Comparison of ENCODE assay signal across 14 cellular contexts in the genomic region with DNA sequence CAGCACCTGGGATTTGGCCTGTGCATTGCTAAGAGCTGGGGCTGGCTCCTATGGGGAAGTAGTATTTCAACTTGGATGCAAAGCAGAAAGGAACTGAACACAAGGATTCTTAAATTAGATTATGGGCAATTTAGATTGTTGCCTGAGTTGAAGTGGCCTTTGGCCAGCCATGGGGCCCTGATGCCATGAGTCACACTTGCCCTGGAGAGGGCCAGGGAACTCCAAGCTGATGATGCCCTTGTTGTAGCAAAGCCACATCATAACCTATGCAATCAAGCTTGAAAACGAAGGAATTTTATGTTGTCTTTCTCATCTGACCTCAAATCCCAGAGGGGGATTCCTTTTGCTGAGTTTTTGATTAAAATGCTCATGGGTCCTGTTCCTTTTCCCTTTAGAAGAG. TPM values are rescaled to one million over a fixed set of nuclear protein-coding genes. Genes with fewer than 3 reads are reported as not detected.
DNase-seq lines count a peak whose midpoint lies in the region; ATAC-seq, FAIRE-seq and TF ChIP-seq lines count a peak whose summit lies in the region.
"Had no signal": no experiment of that assay in that cellular context is flagged by ENCODE, and none has a peak within 500 bp of the region (broad histone marks: within the 10 kb centered on the region; RNA-seq: fewer than 3 reads in every experiment).

No MANE protein-coding gene starts in this region.

- TF ChIP-seq CTCF in AG04449 (IDR thresholded peaks at IDR 0.05; ENCODE audit: insufficient read depth, low read length, missing control alignments): no peak

- POLR2A ChIA-PET in AG04449 (lab: Yijun Ruan, JAX): interaction anchor here (1.2 kb wide), 1 partner anchor 11 kb away, joined by 3 read pairs; no protein-coding TSS in a partner anchor
- POLR2A ChIA-PET in activated naive CD8-positive, alpha-beta T cell treated with anti-CD3 and anti-CD28 coated beads, Interleukin-2, amount 10 ng/mL, durations not matched to agents 7 days and 5 days (lab: Charles Lee): interaction anchor here (0.7 to 5.2 kb wide), 5 partner anchors 9 to 47 kb away, joined by 3 to 34 read pairs (median 3); no protein-coding TSS in a partner anchor

- intact Hi-C loops in sciatic nerve (cut with DNase I): no loop called here

- peaks cover 14% of the 10 kb centered on the region for H3K4me1 Mint-ChIP-seq in activated naive CD8-positive, alpha-beta T cell treated with anti-CD3 and anti-CD28 coated beads, Interleukin-2, amount 10 ng/mL, durations not matched to agents 7 days and 5 days
- H3K4me1 Mint-ChIP-seq in activated T-cell treated with anti-CD3 and anti-CD28 coated beads, Interleukin-2, amount 50 U/mL, for 72 hours (ENCODE audit: low read depth): peaks cover 46% of the 10 kb centered on the region

- no peak for TF ChIP-seq POLR2A in H54 (IDR thresholded peaks at IDR 0.05; ENCODE audit: low read depth, low read length)

- peak overlapping the region; percentile 25 for H3K27ac Mint-ChIP-seq in activated naive CD8-positive, alpha-beta T cell treated with anti-CD3 and anti-CD28 coated beads, Interleukin-2, amount 10 ng/mL, durations not matched to agents 7 days and 5 days
- no peak overlapping the region for H3K27ac Mint-ChIP-seq in activated T-cell treated with anti-CD3 and anti-CD28 coated beads, Interleukin-2, amount 50 U/mL, for 72 hours
- H3K27ac Mint-ChIP-seq: nephron; T-helper 1 cell treated with Interleukin-12 subunit alpha and Interleukin-12 subunit beta and Interleukin-4 antibody, amounts not matched to agents 30 μg/mL and 1 μg/mL, for 36 hours had no signal

- H3K27me3 Mint-ChIP-seq in activated naive CD8-positive, alpha-beta T cell treated with anti-CD3 and anti-CD28 coated beads, Interleukin-2, amount 10 ng/mL, durations not matched to agents 7 days and 5 days: no peaks in the 10 kb centered on the region
- no peaks in the 10 kb centered on the region for H3K27me3 Mint-ChIP-seq in activated T-cell treated with anti-CD3 and anti-CD28 coated beads, Interleukin-2, amount 50 U/mL, for 72 hours (ENCODE audit: low read depth)

- no peak for ATAC-seq in activated naive CD8-positive, alpha-beta T cell treated with anti-CD3 and anti-CD28 coated beads, Interleukin-2, amount 10 ng/mL, durations not matched to agents 7 days and 5 days (ENCODE audit: low read depth)
- ATAC-seq in sciatic nerve (no peak), HG02798 (IDR thresholded peaks at IDR 0.05; ENCODE audit: poor library complexity, unreplicated experiment) (no peak), HG02970 (IDR thresholded peaks at IDR 0.05; ENCODE audit: low FRiP score, unreplicated experiment) (no peak)
- ATAC-seq in activated T-cell treated with anti-CD3 and anti-CD28 coated beads, Interleukin-2, amount 50 U/mL, for 72 hours (replicated peaks in 1 of 2): no peak

- H3K4me3 ChIP-seq in AG04449 (ENCODE audit: low read depth, low read length): no peak overlapping the region

- H3K9me3 Mint-ChIP-seq in activated naive CD8-positive, alpha-beta T cell treated with anti-CD3 and anti-CD28 coated beads, Interleukin-2, amount 10 ng/mL, durations not matched to agents 7 days and 5 days: no peaks in the 10 kb centered on the region
- no peaks in the 10 kb centered on the region for H3K9me3 Mint-ChIP-seq in activated T-cell treated with anti-CD3 and anti-CD28 coated beads, Interleukin-2, amount 50 U/mL, for 72 hours
- H3K9me3 Mint-ChIP-seq: nephron; T-helper 1 cell treated with Interleukin-12 subunit alpha and Interleukin-12 subunit beta and Interleukin-4 antibody, amounts not matched to agents 30 μg/mL and 1 μg/mL, for 36 hours had no signal

- CTCF ChIA-PET in AG04449 (lab: Yijun Ruan, JAX): interaction anchor here (1.2 to 32.0 kb wide), 4 partner anchors 11 to 124 kb away, joined by 3 to 828 read pairs (median 48); no protein-coding TSS in a partner anchor

- no peak overlapping the region for H3K4me3 Mint-ChIP-seq in activated naive CD8-positive, alpha-beta T cell treated with anti-CD3 and anti-CD28 coated beads, Interleukin-2, amount 10 ng/mL, durations not matched to agents 7 days and 5 days
- no peak overlapping the region for H3K4me3 Mint-ChIP-seq in activated T-cell treated with anti-CD3 and anti-CD28 coated beads, Interleukin-2, amount 50 U/mL, for 72 hours
- H3K4me3 Mint-ChIP-seq: nephron; T-helper 1 cell treated with Interleukin-12 subunit alpha and Interleukin-12 subunit beta and Interleukin-4 antibody, amounts not matched to agents 30 μg/mL and 1 μg/mL, for 36 hours had no signal

- DNase-seq in AG04449 (ENCODE audit: low read depth, low spot score) (peak; percentile 64), H54 (ENCODE audit: insufficient read length, low spot score) (peak; percentile 74), iris pigment epithelial cell (ENCODE audit: low read depth) (peak; percentile 74), sciatic nerve (ENCODE audit: low spot score) (no peak)
- no peak for DNase-seq in activated naive CD8-positive, alpha-beta T cell treated with anti-CD3 and anti-CD28 coated beads, Interleukin-2, amount 10 ng/mL, durations not matched to agents 7 days and 5 days
- no peak for DNase-seq in activated T-cell treated with anti-CD3 and anti-CD28 coated beads, Interleukin-2, amount 50 U/mL, for 72 hours
- DNase-seq: NCI-H774; stimulated activated CD4-positive, alpha-beta T cell treated with anti-CD3 and anti-CD28 coated beads, Interleukin-4, amount 100 ng/mL, for 1 hour had no signal

- peaks cover 9% of the 10 kb centered on the region for H3K36me3 Mint-ChIP-seq in activated naive CD8-positive, alpha-beta T cell treated with anti-CD3 and anti-CD28 coated beads, Interleukin-2, amount 10 ng/mL, durations not matched to agents 7 days and 5 days
- peaks cover 4 to 24% of the 10 kb centered on the region in 2 donors for H3K36me3 Mint-ChIP-seq in activated T-cell treated with anti-CD3 and anti-CD28 coated beads, Interleukin-2, amount 50 U/mL, for 72 hours (ENCODE audit: insufficient read depth in 2 of 2)

- no peak for FAIRE-seq in H54 (lab: Jason Lieb, UNC)
- FAIRE-seq: colon had no signal

RNA-seq across cellular contexts. Expression of gene SPATA32, which starts 3.9 kb away (rescaled TPM):
- total RNA-seq in activated naive CD8-positive, alpha-beta T cell treated with anti-CD3 and anti-CD28 coated beads, Interleukin-2, amount 10 ng/mL, durations not matched to agents 7 days and 5 days: under 1 TPM; 0.53 to 0.65 TPM
- not detected for total RNA-seq in sciatic nerve
- total RNA-seq in activated T-cell treated with anti-CD3 and anti-CD28 coated beads, Interleukin-2, amount 50 U/mL, for 72 hours: 1 to 10 TPM; 1.4 to 1.7 TPM
- total RNA-seq: temporal lobe had no signal

RNA-seq across cellular contexts. Expression of gene FMNL1, which starts 44.1 kb away (rescaled TPM):
- 100 to 1,000 TPM; 408 to 411 TPM for total RNA-seq in activated naive CD8-positive, alpha-beta T cell treated with anti-CD3 and anti-CD28 coated beads, Interleukin-2, amount 10 ng/mL, durations not matched to agents 7 days and 5 days
- 39.6 TPM for total RNA-seq in sciatic nerve
- 100 to 1,000 TPM; 559 to 689 TPM for total RNA-seq in activated T-cell treated with anti-CD3 and anti-CD28 coated beads, Interleukin-2, amount 50 U/mL, for 72 hours

RNA-seq across cellular contexts. Expression of gene MAP3K14, which starts 51.0 kb away (rescaled TPM):
- 10 to 100 TPM; 25.9 to 33.7 TPM for total RNA-seq in activated naive CD8-positive, alpha-beta T cell treated with anti-CD3 and anti-CD28 coated beads, Interleukin-2, amount 10 ng/mL, durations not matched to agents 7 days and 5 days
- total RNA-seq in sciatic nerve: 19.1 TPM
- total RNA-seq in activated T-cell treated with anti-CD3 and anti-CD28 coated beads, Interleukin-2, amount 50 U/mL, for 72 hours: 10 to 100 TPM; 71.8 to 78.0 TPM

Comparison
In these comparisons a context has a peak if more than half of its experiments do, and no peak if none do; other contexts are left out.
1. DNase-seq: peak in AG04449 (single experiment), H54 (single experiment) and iris pigment epithelial cell (single experiment); none in activated naive CD8-positive, alpha-beta T cell treated with anti-CD3 and anti-CD28 coated beads, Interleukin-2, amount 10 ng/mL, durations not matched to agents 7 days and 5 days (single experiment), sciatic nerve (single experiment) and activated T-cell treated with anti-CD3 and anti-CD28 coated beads, Interleukin-2, amount 50 U/mL, for 72 hours (0 of 2).
2. RNA of gene FMNL1, which starts 44.1 kb away (total RNA-seq): 559 to 689 TPM in activated T-cell treated with anti-CD3 and anti-CD28 coated beads, Interleukin-2, amount 50 U/mL, for 72 hours and 408 to 411 TPM in activated naive CD8-positive, alpha-beta T cell treated with anti-CD3 and anti-CD28 coated beads, Interleukin-2, amount 10 ng/mL, durations not matched to agents 7 days and 5 days; 39.6 TPM in sciatic nerve (single experiment); every median in the first group is over 10 times any median in the second.